15 cellular contexts compared by ENCODE assay signal in genomic region chr1:81833722-81834121, GRCh38. TPM values are rescaled to one million over a fixed set of nuclear protein-coding genes. Genes with fewer than 3 reads are reported as not detected.
"Had no signal": no experiment of that assay in that cellular context is flagged by ENCODE, and none has a peak within 500 bp of the region (broad histone marks: within the 10 kb centered on the region; RNA-seq: fewer than 3 reads in every experiment).

No MANE protein-coding gene starts in this region.

- H3K27me3 ChIP-seq: foreskin keratinocyte, pancreas, testis had no signal

- H3K27ac ChIP-seq: foreskin keratinocyte, pancreas, testis, VCaP had no signal

- H3K4me1 Mint-ChIP-seq: activated CD4-positive, alpha-beta T cell treated with anti-CD3 and anti-CD28 coated beads for 36 hours; activated naive CD8-positive, alpha-beta T cell treated with anti-CD3 and anti-CD28 coated beads, Interleukin-2, amount 10 ng/mL, durations not matched to agents 7 days and 5 days; stimulated activated naive CD8-positive, alpha-beta T cell treated with anti-CD3 and anti-CD28 coated beads, Interleukin-15, amount 100 ng/mL, for 72 hours had no signal

- H3K4me1 ChIP-seq: foreskin keratinocyte, testis had no signal

- H3K4me3 ChIP-seq: pancreas, testis had no signal

- H3K9me3 Mint-ChIP-seq: activated CD8-positive, alpha-beta T cell treated with anti-CD3 and anti-CD28 coated beads for 36 hours; activated naive CD8-positive, alpha-beta T cell treated with anti-CD3 and anti-CD28 coated beads, Interleukin-2, amount 10 ng/mL, durations not matched to agents 7 days and 5 days; stimulated activated naive CD8-positive, alpha-beta T cell treated with anti-CD3 and anti-CD28 coated beads, Interleukin-15, amount 100 ng/mL, for 72 hours had no signal

- DNase-seq: activated CD4-positive, alpha-beta T cell treated with anti-CD3 and anti-CD28 coated beads for 36 hours; activated CD8-positive, alpha-beta memory T cell treated with anti-CD3 and anti-CD28 coated beads, Interleukin-2, amount 50 U/mL, for 4 hours; activated CD8-positive, alpha-beta T cell treated with anti-CD3 and anti-CD28 coated beads for 36 hours; activated naive CD8-positive, alpha-beta T cell treated with anti-CD3 and anti-CD28 coated beads, Interleukin-2, amount 10 ng/mL, durations not matched to agents 7 days and 5 days; dermis blood vessel endothelial cell; erythroblast; foreskin keratinocyte; pancreas; retina; stimulated activated CD4-positive, alpha-beta T cell treated with anti-CD3 and anti-CD28 coated beads, Interleukin-15, amount 100 ng/mL, for 24 hours; stimulated activated CD4-positive, alpha-beta T cell treated with anti-CD3 and anti-CD28 coated beads, Interleukin-4, amount 100 ng/mL, for 24 hours; stimulated activated naive CD8-positive, alpha-beta T cell treated with anti-CD3 and anti-CD28 coated beads, Interleukin-15, amount 100 ng/mL, for 72 hours; T-helper 1 cell; testis had no signal

- H3K36me3 ChIP-seq: pancreas had no signal

- H3K4me3 Mint-ChIP-seq: activated CD4-positive, alpha-beta T cell treated with anti-CD3 and anti-CD28 coated beads for 36 hours; activated CD8-positive, alpha-beta T cell treated with anti-CD3 and anti-CD28 coated beads for 36 hours; activated naive CD8-positive, alpha-beta T cell treated with anti-CD3 and anti-CD28 coated beads, Interleukin-2, amount 10 ng/mL, durations not matched to agents 7 days and 5 days; stimulated activated naive CD8-positive, alpha-beta T cell treated with anti-CD3 and anti-CD28 coated beads, Interleukin-15, amount 100 ng/mL, for 72 hours had no signal

- H3K27ac Mint-ChIP-seq: activated CD4-positive, alpha-beta T cell treated with anti-CD3 and anti-CD28 coated beads for 36 hours; activated CD8-positive, alpha-beta T cell treated with anti-CD3 and anti-CD28 coated beads for 36 hours; activated naive CD8-positive, alpha-beta T cell treated with anti-CD3 and anti-CD28 coated beads, Interleukin-2, amount 10 ng/mL, durations not matched to agents 7 days and 5 days had no signal

- ATAC-seq: activated CD4-positive, alpha-beta T cell treated with anti-CD3 and anti-CD28 coated beads for 36 hours; activated CD8-positive, alpha-beta T cell treated with anti-CD3 and anti-CD28 coated beads for 36 hours; foreskin keratinocyte; pancreas; stimulated activated naive CD8-positive, alpha-beta T cell treated with anti-CD3 and anti-CD28 coated beads, Interleukin-15, amount 100 ng/mL, for 72 hours had no signal

- H3K27me3 Mint-ChIP-seq: activated CD4-positive, alpha-beta T cell treated with anti-CD3 and anti-CD28 coated beads for 36 hours; activated CD8-positive, alpha-beta T cell treated with anti-CD3 and anti-CD28 coated beads for 36 hours; activated naive CD8-positive, alpha-beta T cell treated with anti-CD3 and anti-CD28 coated beads, Interleukin-2, amount 10 ng/mL, durations not matched to agents 7 days and 5 days; stimulated activated naive CD8-positive, alpha-beta T cell treated with anti-CD3 and anti-CD28 coated beads, Interleukin-15, amount 100 ng/mL, for 72 hours had no signal

- H3K36me3 Mint-ChIP-seq: activated naive CD8-positive, alpha-beta T cell treated with anti-CD3 and anti-CD28 coated beads, Interleukin-2, amount 10 ng/mL, durations not matched to agents 7 days and 5 days had no signal

- H3K9me3 ChIP-seq: pancreas, testis had no signal

RNA-seq across cellular contexts. Expression of gene ADGRL2, which starts 33.0 kb away (rescaled TPM):
- total RNA-seq: activated CD4-positive, alpha-beta T cell treated with anti-CD3 and anti-CD28 coated beads for 36 hours; activated CD8-positive, alpha-beta T cell treated with anti-CD3 and anti-CD28 coated beads for 36 hours; activated naive CD8-positive, alpha-beta T cell treated with anti-CD3 and anti-CD28 coated beads, Interleukin-2, amount 10 ng/mL, durations not matched to agents 7 days and 5 days had no signal
